ENCODE assay signal across 1 cellular context in the genomic region with DNA sequence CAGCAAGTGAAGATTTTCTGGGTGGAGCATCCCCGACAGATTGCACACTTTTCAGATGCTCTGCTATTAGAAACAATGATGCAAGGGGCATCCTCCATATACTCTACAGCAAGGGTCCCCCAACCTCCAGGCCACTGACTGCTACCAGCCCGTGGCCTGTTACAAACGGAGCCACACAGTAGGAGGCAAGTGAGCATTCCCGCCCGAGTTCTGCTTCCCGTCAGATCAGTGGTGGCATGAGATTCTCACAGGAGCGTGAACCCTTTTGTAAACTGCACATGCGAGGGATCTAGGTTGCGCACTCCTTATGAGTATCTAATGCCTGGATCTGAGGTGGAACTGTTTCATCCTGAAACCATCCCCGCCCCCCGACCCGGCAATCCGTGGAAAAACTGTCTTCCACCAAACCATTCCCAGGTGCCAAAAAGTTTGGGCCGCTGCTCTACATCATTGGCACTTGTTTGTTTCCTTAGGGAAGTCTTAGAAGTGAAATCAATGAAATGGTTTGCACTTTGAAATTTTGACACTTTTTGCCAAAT.
TF ChIP-seq lines count a peak whose summit lies in the region.

No MANE protein-coding gene starts in this region.

TF ChIP-seq in HepG2, 621 proteins besides CTCF, POLR2A, EP300 and RAD21:
- no peak for TF ChIP-seq ZNF589 (CRISPR knock-in tag; conservative IDR thresholded peaks at IDR 0.05)
- TF ChIP-seq RXRB (CRISPR knock-in tag; IDR thresholded peaks at IDR 0.05; ENCODE audit: borderline replicate concordance) = no peak
- TF ChIP-seq ERF (CRISPR knock-in tag; IDR thresholded peaks at IDR 0.05) = no peak
- TF ChIP-seq RFXANK (CRISPR knock-in tag; IDR thresholded peaks at IDR 0.05) = no peak
- TF ChIP-seq, protein P1, sequence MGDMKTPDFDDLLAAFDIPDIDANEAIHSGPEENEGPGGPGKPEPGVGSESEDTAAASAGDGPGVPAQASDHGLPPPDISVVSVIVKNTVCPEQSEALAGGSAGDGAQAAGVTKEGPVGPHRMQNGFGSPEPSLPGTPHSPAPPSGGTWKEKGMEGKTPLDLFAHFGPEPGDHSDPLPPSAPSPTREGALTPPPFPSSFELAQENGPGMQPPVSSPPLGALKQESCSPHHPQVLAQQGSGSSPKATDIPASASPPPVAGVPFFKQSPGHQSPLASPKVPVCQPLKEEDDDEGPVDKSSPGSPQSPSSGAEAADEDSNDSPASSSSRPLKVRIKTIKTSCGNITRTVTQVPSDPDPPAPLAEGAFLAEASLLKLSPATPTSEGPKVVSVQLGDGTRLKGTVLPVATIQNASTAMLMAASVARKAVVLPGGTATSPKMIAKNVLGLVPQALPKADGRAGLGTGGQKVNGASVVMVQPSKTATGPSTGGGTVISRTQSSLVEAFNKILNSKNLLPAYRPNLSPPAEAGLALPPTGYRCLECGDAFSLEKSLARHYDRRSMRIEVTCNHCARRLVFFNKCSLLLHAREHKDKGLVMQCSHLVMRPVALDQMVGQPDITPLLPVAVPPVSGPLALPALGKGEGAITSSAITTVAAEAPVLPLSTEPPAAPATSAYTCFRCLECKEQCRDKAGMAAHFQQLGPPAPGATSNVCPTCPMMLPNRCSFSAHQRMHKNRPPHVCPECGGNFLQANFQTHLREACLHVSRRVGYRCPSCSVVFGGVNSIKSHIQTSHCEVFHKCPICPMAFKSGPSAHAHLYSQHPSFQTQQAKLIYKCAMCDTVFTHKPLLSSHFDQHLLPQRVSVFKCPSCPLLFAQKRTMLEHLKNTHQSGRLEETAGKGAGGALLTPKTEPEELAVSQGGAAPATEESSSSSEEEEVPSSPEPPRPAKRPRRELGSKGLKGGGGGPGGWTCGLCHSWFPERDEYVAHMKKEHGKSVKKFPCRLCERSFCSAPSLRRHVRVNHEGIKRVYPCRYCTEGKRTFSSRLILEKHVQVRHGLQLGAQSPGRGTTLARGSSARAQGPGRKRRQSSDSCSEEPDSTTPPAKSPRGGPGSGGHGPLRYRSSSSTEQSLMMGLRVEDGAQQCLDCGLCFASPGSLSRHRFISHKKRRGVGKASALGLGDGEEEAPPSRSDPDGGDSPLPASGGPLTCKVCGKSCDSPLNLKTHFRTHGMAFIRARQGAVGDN (CRISPR knock-in tag; IDR thresholded peaks at IDR 0.05) = 0 out of 2 replicates have a peak, but pooled peaks have one; percentile 14
- TF ChIP-seq, protein P2, sequence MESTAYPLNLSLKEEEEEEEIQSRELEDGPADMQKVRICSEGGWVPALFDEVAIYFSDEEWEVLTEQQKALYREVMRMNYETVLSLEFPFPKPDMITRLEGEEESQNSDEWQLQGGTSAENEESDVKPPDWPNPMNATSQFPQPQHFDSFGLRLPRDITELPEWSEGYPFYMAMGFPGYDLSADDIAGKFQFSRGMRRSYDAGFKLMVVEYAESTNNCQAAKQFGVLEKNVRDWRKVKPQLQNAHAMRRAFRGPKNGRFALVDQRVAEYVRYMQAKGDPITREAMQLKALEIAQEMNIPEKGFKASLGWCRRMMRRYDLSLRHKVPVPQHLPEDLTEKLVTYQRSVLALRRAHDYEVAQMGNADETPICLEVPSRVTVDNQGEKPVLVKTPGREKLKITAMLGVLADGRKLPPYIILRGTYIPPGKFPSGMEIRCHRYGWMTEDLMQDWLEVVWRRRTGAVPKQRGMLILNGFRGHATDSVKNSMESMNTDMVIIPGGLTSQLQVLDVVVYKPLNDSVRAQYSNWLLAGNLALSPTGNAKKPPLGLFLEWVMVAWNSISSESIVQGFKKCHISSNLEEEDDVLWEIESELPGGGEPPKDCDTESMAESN (CRISPR knock-in tag; conservative IDR thresholded peaks at IDR 0.05) = no peak
- no peak for TF ChIP-seq ELF4 (CRISPR knock-in tag; IDR thresholded peaks at IDR 0.05; ENCODE audit: borderline replicate concordance)
- no peak for TF ChIP-seq ARID4A (CRISPR knock-in tag; IDR thresholded peaks at IDR 0.05; ENCODE audit: borderline replicate concordance)
- no peak for TF ChIP-seq SCMH1 (CRISPR knock-in tag; IDR thresholded peaks at IDR 0.05; ENCODE audit: borderline replicate concordance)
- TF ChIP-seq AGO2 (optimal IDR thresholded peaks at IDR 0.05; ENCODE audit: low read depth, low read length) = peak; percentile 29
- TF ChIP-seq ZNF34 (CRISPR knock-in tag; IDR thresholded peaks at IDR 0.05; ENCODE audit: borderline replicate concordance) = no peak
- TF ChIP-seq, protein P3, sequence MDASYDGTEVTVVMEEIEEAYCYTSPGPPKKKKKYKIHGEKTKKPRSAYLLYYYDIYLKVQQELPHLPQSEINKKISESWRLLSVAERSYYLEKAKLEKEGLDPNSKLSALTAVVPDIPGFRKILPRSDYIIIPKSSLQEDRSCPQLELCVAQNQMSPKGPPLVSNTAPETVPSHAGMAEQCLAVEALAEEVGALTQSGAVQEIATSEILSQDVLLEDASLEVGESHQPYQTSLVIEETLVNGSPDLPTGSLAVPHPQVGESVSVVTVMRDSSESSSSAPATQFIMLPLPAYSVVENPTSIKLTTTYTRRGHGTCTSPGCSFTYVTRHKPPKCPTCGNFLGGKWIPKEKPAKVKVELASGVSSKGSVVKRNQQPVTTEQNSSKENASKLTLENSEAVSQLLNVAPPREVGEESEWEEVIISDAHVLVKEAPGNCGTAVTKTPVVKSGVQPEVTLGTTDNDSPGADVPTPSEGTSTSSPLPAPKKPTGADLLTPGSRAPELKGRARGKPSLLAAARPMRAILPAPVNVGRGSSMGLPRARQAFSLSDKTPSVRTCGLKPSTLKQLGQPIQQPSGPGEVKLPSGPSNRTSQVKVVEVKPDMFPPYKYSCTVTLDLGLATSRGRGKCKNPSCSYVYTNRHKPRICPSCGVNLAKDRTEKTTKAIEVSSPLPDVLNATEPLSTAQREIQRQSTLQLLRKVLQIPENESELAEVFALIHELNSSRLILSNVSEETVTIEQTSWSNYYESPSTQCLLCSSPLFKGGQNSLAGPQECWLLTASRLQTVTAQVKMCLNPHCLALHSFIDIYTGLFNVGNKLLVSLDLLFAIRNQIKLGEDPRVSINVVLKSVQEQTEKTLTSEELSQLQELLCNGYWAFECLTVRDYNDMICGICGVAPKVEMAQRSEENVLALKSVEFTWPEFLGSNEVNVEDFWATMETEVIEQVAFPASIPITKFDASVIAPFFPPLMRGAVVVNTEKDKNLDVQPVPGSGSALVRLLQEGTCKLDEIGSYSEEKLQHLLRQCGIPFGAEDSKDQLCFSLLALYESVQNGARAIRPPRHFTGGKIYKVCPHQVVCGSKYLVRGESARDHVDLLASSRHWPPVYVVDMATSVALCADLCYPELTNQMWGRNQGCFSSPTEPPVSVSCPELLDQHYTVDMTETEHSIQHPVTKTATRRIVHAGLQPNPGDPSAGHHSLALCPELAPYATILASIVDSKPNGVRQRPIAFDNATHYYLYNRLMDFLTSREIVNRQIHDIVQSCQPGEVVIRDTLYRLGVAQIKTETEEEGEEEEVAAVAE (CRISPR knock-in tag; IDR thresholded peaks at IDR 0.05; ENCODE audit: borderline replicate concordance) = no peak
- TF ChIP-seq ZNF576 (CRISPR knock-in tag; IDR thresholded peaks at IDR 0.05) = no peak
- TF ChIP-seq HHEX (CRISPR knock-in tag; IDR thresholded peaks at IDR 0.05) = no peak
- no peak for TF ChIP-seq CBFB (CRISPR knock-in tag; IDR thresholded peaks at IDR 0.05)
- TF ChIP-seq POLR2G (IDR thresholded peaks at IDR 0.05; ENCODE audit: low read depth, low read length) = peak; percentile 57
- no peak for TF ChIP-seq CHCHD3 (CRISPR knock-in tag; IDR thresholded peaks at IDR 0.05)
TF ChIP-seq in HepG2: peak in this region for 3.
